29 cellular contexts compared by ENCODE assay signal in genomic region chr10:121131014-121131413, GRCh38.
"Had no signal": no experiment of that assay in that cellular context is flagged by ENCODE, and none has a peak within 500 bp of the region (broad histone marks: within the 10 kb centered on the region; RNA-seq: fewer than 3 reads in every experiment).

No MANE protein-coding gene starts in this region.

- ATAC-seq: activated T-cell treated with anti-CD3 and anti-CD28 coated beads, Interleukin-2, amount 50 U/mL, for 72 hours; body of pancreas; Panc1; T-cell had no signal

- H3K36me3 ChIP-seq: breast epithelium, SJSA1, WERI-Rb-1 had no signal

- H3K27me3 Mint-ChIP-seq: activated CD4-positive, alpha-beta memory T cell treated with anti-CD3 and anti-CD28 coated beads, Interleukin-2, amount 10 ng/mL, durations not matched to agents 7 days and 5 days; activated naive CD8-positive, alpha-beta T cell treated with anti-CD3 and anti-CD28 coated beads, Interleukin-2, amount 10 ng/mL, durations not matched to agents 7 days and 5 days had no signal

- H3K27me3 ChIP-seq: body of pancreas, breast epithelium, SJSA1 had no signal

- H3K9me3 Mint-ChIP-seq: activated naive CD4-positive, alpha-beta T cell treated with anti-CD3 and anti-CD28 coated beads, Interleukin-2, amount 50 U/mL, for 24 hours; activated T-helper 2 cell treated with anti-CD3 and anti-CD28 coated beads, Interferon-gamma antibody, Interleukin-2, Interleukin-4, amounts not matched to agents 10 μg/mL and 5 μg/mL and 100 μg/mL, durations not matched to agents 14 hours and 24 hours and 36 hours had no signal

- H3K9me3 ChIP-seq: body of pancreas, breast epithelium, SJSA1, SK-N-SH had no signal

- H3K4me1 ChIP-seq: body of pancreas, breast epithelium, SJSA1 had no signal

- H3K4me2 ChIP-seq: KMS-11, SK-N-SH had no signal

- H3K27ac Mint-ChIP-seq: activated CD4-positive, alpha-beta memory T cell treated with anti-CD3 and anti-CD28 coated beads, Interleukin-2, amount 10 ng/mL, durations not matched to agents 7 days and 5 days; activated naive CD4-positive, alpha-beta T cell treated with anti-CD3 and anti-CD28 coated beads, Interleukin-2, amount 50 U/mL, for 24 hours; activated naive CD8-positive, alpha-beta T cell treated with anti-CD3 and anti-CD28 coated beads, Interleukin-2, amount 10 ng/mL, durations not matched to agents 7 days and 5 days; activated T-cell treated with anti-CD3 and anti-CD28 coated beads, Interleukin-2, amount 50 U/mL, for 72 hours; activated T-helper 2 cell treated with anti-CD3 and anti-CD28 coated beads, Interferon-gamma antibody, Interleukin-2, Interleukin-4, amounts not matched to agents 10 μg/mL and 5 μg/mL and 100 μg/mL, durations not matched to agents 14 hours and 24 hours and 36 hours; T-cell had no signal

- H3K4me3 ChIP-seq: body of pancreas, breast epithelium, SJSA1 had no signal

- H3K27ac ChIP-seq: body of pancreas, breast epithelium, KMS-11, SJSA1, WERI-Rb-1 had no signal

- DNase-seq: activated CD4-positive, alpha-beta memory T cell treated with anti-CD3 and anti-CD28 coated beads, Interleukin-2, amount 10 ng/mL, durations not matched to agents 7 days and 5 days; activated CD4-positive, alpha-beta T cell treated with anti-CD3 and anti-CD28 coated beads for 1 hour; activated CD4-positive, alpha-beta T cell treated with anti-CD3 and anti-CD28 coated beads for 48 hours; activated CD4-positive, CD25-positive, alpha-beta regulatory T cell; activated gamma-delta T cell; activated naive CD4-positive, alpha-beta T cell treated with Interleukin-2 at 50 U/mL for 16 hours; activated naive CD8-positive, alpha-beta T cell treated with anti-CD3 and anti-CD28 coated beads, Interleukin-2, amount 10 ng/mL, durations not matched to agents 7 days and 5 days; activated T-cell treated with anti-CD3 and anti-CD28 coated beads, Interleukin-2, amount 50 U/mL, for 1 hour; activated T-cell treated with anti-CD3 and anti-CD28 coated beads, Interleukin-2, amount 50 U/mL, for 72 hours; body of pancreas; MM.1S; MV-4-11; NCI-H1092; NCI-H1436 treated with DMSO at 0.1 percent for 48 hours; NCI-H1694 treated with DMSO at 0.1 percent for 48 hours; NCI-H2029; NCI-H345; NCI-H524 treated with DMSO at 0.1 percent for 48 hours; SHP77; SK-N-SH; T-cell; T1000; WERI-Rb-1 had no signal

- H3K4me3 Mint-ChIP-seq: activated CD4-positive, alpha-beta memory T cell treated with anti-CD3 and anti-CD28 coated beads, Interleukin-2, amount 10 ng/mL, durations not matched to agents 7 days and 5 days; activated naive CD4-positive, alpha-beta T cell treated with anti-CD3 and anti-CD28 coated beads, Interleukin-2, amount 50 U/mL, for 24 hours; activated naive CD8-positive, alpha-beta T cell treated with anti-CD3 and anti-CD28 coated beads, Interleukin-2, amount 10 ng/mL, durations not matched to agents 7 days and 5 days; activated T-cell treated with anti-CD3 and anti-CD28 coated beads, Interleukin-2, amount 50 U/mL, for 72 hours; T-cell had no signal

- H3K4me1 Mint-ChIP-seq: activated CD4-positive, alpha-beta memory T cell treated with anti-CD3 and anti-CD28 coated beads, Interleukin-2, amount 10 ng/mL, durations not matched to agents 7 days and 5 days; activated naive CD4-positive, alpha-beta T cell treated with anti-CD3 and anti-CD28 coated beads, Interleukin-2, amount 50 U/mL, for 24 hours; activated naive CD8-positive, alpha-beta T cell treated with anti-CD3 and anti-CD28 coated beads, Interleukin-2, amount 10 ng/mL, durations not matched to agents 7 days and 5 days; T-cell had no signal

- H3K36me3 Mint-ChIP-seq: activated naive CD4-positive, alpha-beta T cell treated with anti-CD3 and anti-CD28 coated beads, Interleukin-2, amount 50 U/mL, for 24 hours; activated naive CD8-positive, alpha-beta T cell treated with anti-CD3 and anti-CD28 coated beads, Interleukin-2, amount 10 ng/mL, durations not matched to agents 7 days and 5 days; T-cell had no signal

- H3K9me2 ChIP-seq: SK-N-SH had no signal
